In genomic region chr19:34213283-34213682, GRCh38 we compare ENCODE assay signal across 9 cellular contexts.
"Had no signal": no experiment of that assay in that cellular context is flagged by ENCODE, and none has a peak within 500 bp of the region (broad histone marks: within the 10 kb centered on the region; RNA-seq: fewer than 3 reads in every experiment).

No MANE protein-coding gene starts in this region.

- ATAC-seq: GM23338 had no signal

- DNase-seq: H9, HCEC 1CT, HFFc6, KBM-7 had no signal

- H3K9ac ChIP-seq: KMS-11 had no signal

- H3K4me1 Mint-ChIP-seq: GM23338, H9 had no signal

- H2AFZ ChIP-seq: GM23338 had no signal

- H3K27ac Mint-ChIP-seq: GM23338, HFFc6 had no signal

- H3K4me3 Mint-ChIP-seq: GM23338, H9, HFFc6 had no signal

- H3K4me3 ChIP-seq: GM23338 had no signal

- H3K4me2 ChIP-seq: GM23338, KMS-11 had no signal

- FAIRE-seq: H1, H54, HTR-8/SVneo had no signal

- H3K27ac ChIP-seq: KMS-11 had no signal

- H3K9me3 Mint-ChIP-seq: GM23338, H9, HFFc6 had no signal
